ENCODE assay signal across 11 cellular contexts in genomic region chr20:17538517-17539170, GRCh38. TPM values are rescaled to one million over a fixed set of nuclear protein-coding genes. Genes with fewer than 3 reads are reported as not detected.
DNase-seq lines count a peak whose midpoint lies in the region; ATAC-seq and TF ChIP-seq lines count a peak whose summit lies in the region.
"Had no signal": no experiment of that assay in that cellular context is flagged by ENCODE, and none has a peak within 500 bp of the region (broad histone marks: within the 10 kb centered on the region; RNA-seq: fewer than 3 reads in every experiment).

No MANE protein-coding gene starts in this region.

- H3K27ac ChIP-seq in brain microvascular endothelial cell = no peak overlapping the region
- H3K27ac ChIP-seq in stomach = no peak overlapping the region

- ATAC-seq in HG03520 (IDR thresholded peaks at IDR 0.05; ENCODE audit: unreplicated experiment) (peak; percentile 75), T-helper 17 cell (no peak)

- in situ Hi-C loops in Caki2 (cut with HindIII; ENCODE audit: low pct_unique_long_range_greater_than_20kb, low sequenced_read_pairs) (no loop called here), brain microvascular endothelial cell (cut with HindIII; ENCODE audit: low pct_ligation_motif_present, low sequenced_read_pairs) (no loop called here)

- H3K27ac Mint-ChIP-seq in T-helper 17 cell = no peak overlapping the region

- H3K9me3 ChIP-seq in stomach (no peaks in the 10 kb centered on the region), T-helper 17 cell (ENCODE audit: control insufficient read depth, low read length, poor library complexity, severe bottlenecking) (no peaks in the 10 kb centered on the region)

- intact Hi-C loops in stomach (cut with DNase I; ENCODE audit: low total_unique reads) = loop anchor here (5.0 kb wide), 1 partner anchor 79 kb away; no protein-coding TSS in a partner anchor

- no peaks in the 10 kb centered on the region for H3K36me3 Mint-ChIP-seq in T-helper 17 cell (ENCODE audit: low read depth)

- peaks cover 10% of the 10 kb centered on the region for H3K4me1 Mint-ChIP-seq in T-helper 17 cell

- peaks cover 46% of the 10 kb centered on the region for H3K27me3 Mint-ChIP-seq in T-helper 17 cell

- TF ChIP-seq CTCF in brain microvascular endothelial cell (IDR thresholded peaks at IDR 0.05; ENCODE audit: low read depth, low read length, missing control alignments) (no peak), stomach (IDR thresholded peaks at IDR 0.05) (no peak)

- no peak for TF ChIP-seq POLR2A in stomach (IDR thresholded peaks at IDR 0.05)

- no peaks in the 10 kb centered on the region for H3K36me3 ChIP-seq in brain microvascular endothelial cell (replicated peaks)
- no peaks in the 10 kb centered on the region for H3K36me3 ChIP-seq in stomach

- no peak for TF ChIP-seq EP300 in stomach (IDR thresholded peaks at IDR 0.05)

- H3K4me1 ChIP-seq in stomach = peaks cover 0 to 31% (median 10%) of the 10 kb centered on the region in 4 donors

- no peak overlapping the region for H3K4me3 Mint-ChIP-seq in T-helper 17 cell

- H3K4me3 ChIP-seq in brain microvascular endothelial cell (ENCODE audit: low read depth, low read length) (no peak overlapping the region), stomach (no peak overlapping the region)

- WGBS in stomach, 5 donors = 61 to 79% (median 63%) methylated on average over 7 of the region's 7 CpGs

- peak; percentile 75 for DNase-seq in Caki2 (ENCODE audit: low read depth)
- DNase-seq in GM19238 (ENCODE audit: insufficient read length, low spot score) = peak; percentile 16
- peak; percentile 58 for DNase-seq in brain microvascular endothelial cell
- DNase-seq in stomach = no peak
- no peak for DNase-seq in NCI-H1092 (lab: John Stamatoyannopoulos, UW)
- DNase-seq in NCI-H2107 (lab: John Stamatoyannopoulos, UW) = no peak
- DNase-seq in T-helper 17 cell = no peak
- DNase-seq: anterior cingulate cortex, IMR-90, SW 1271 had no signal

- H3K27me3 ChIP-seq in brain microvascular endothelial cell (replicated peaks) (no peaks in the 10 kb centered on the region), stomach (no peaks in the 10 kb centered on the region)

RNA-seq across cellular contexts. Expression of gene BFSP1, which starts 7.5 kb away (rescaled TPM):
- 26.7 and 37.0 TPM in 2 replicates for total RNA-seq in Caki2 (2014; rRNA removed; shearing (Covaris generic); ENCODE audit: low replicate concordance)
- 1 to 10 TPM in 3 of 5 donors, not detected in 2; 1.7 to 7.1 (median 3.2) TPM for total RNA-seq in stomach
- 1 to 10 TPM in 1 of 3 donors, under 1 TPM in 1, not detected in 1; 0.70 to 1.2 TPM for polyA plus RNA-seq in stomach
- total RNA-seq in T-helper 17 cell = 1 to 10 TPM in 1 of 2 donors, under 1 TPM in 1; 0.21 to 1.0 TPM

RNA-seq across cellular contexts. Expression of gene DSTN, which starts 31.2 kb away (rescaled TPM):
- total RNA-seq in Caki2 (2014; rRNA removed; shearing (Covaris generic); ENCODE audit: low replicate concordance) = 935 and 1,047 TPM in 2 replicates
- total RNA-seq in stomach (1,000 to 10,000 TPM in 1 of 5 donors, 100 to 1,000 TPM in 4; 334 to 1,254 (median 555) TPM), T-helper 17 cell (10 to 100 TPM; 41.4 to 46.5 TPM)
- polyA plus RNA-seq in stomach = 100 to 1,000 TPM; 464 to 624 (median 598) TPM

Comparison
In these comparisons a context has a peak if more than half of its experiments do, and no peak if none do; other contexts are left out.
1. DNase-seq: peak in Caki2 (single experiment), GM19238 (single experiment) and brain microvascular endothelial cell (single experiment); none in stomach (single experiment), NCI-H1092 (single experiment), NCI-H2107 (single experiment) and T-helper 17 cell (0 of 3).
2. RNA of gene DSTN, which starts 31.2 kb away (total RNA-seq): 935 to 1,047 TPM in Caki2 and 334 to 1,254 TPM in stomach; 41.4 to 46.5 TPM in T-helper 17 cell; every median in the first group is over 4 times any median in the second.